In genomic region chr1:182905321-182905720, GRCh38 we compare ENCODE assay signal across 9 cellular contexts. TPM values are rescaled to one million over a fixed set of nuclear protein-coding genes. Genes with fewer than 3 reads are reported as not detected.
"Had no signal": no experiment of that assay in that cellular context is flagged by ENCODE, and none has a peak within 500 bp of the region (broad histone marks: within the 10 kb centered on the region; RNA-seq: fewer than 3 reads in every experiment).

No MANE protein-coding gene starts in this region.

- DNase-seq: GDM1, GF-D8 had no signal

- ATAC-seq: GM12878 had no signal

- H3K4me3 ChIP-seq: GM12878 had no signal

- FAIRE-seq: G401.6, GM12878, GM12891, GM12892, GM18507, GM19239 had no signal

RNA-seq across cellular contexts. Expression of gene SHCBP1L, which starts 47.6 kb away (rescaled TPM):
- total RNA-seq: G401, GM12878 had no signal
- polyA plus RNA-seq: GM12878 had no signal
